9 cellular contexts compared by ENCODE assay signal in the genomic region with DNA sequence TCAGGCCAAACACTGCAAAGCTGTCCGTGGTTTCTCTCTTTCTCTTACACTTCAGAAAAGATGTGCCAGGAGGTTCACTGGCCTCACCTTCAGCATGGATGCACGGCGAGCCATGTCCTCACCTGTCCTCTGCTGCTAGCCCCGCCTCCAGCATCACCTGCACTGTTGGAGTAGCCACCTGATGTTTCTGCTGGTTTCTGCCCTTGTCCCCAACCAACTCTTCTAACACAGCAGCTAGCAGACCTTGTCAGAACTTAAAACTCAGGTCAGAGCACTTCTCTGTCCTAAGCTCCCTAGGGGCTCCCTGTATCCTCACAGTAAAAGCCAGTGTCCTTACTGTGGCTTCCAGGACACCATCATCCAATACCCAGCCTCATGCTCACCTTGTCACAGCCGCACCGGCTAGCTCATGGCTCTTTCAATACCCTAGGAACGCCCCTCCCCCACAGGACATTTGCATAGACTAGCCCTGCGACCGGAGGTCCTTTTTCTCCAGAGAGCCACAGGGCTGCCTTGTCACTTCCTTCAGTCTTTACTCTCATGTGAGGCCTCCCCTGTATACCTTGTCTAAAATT. TPM values are rescaled to one million over a fixed set of nuclear protein-coding genes. Genes with fewer than 3 reads are reported as not detected.
DNase-seq lines count a peak whose midpoint lies in the region; ATAC-seq and TF ChIP-seq lines count a peak whose summit lies in the region.
"Had no signal": no experiment of that assay in that cellular context is flagged by ENCODE, and none has a peak within 500 bp of the region (broad histone marks: within the 10 kb centered on the region; RNA-seq: fewer than 3 reads in every experiment).

No MANE protein-coding gene starts in this region.

- H3K27me3 ChIP-seq in hepatocyte: no peaks in the 10 kb centered on the region
- peaks cover 5% of the 10 kb centered on the region for H3K27me3 ChIP-seq in mammary epithelial cell (ENCODE audit: insufficient read depth, low read length)
- H3K27me3 ChIP-seq: body of pancreas had no signal

- no peaks in the 10 kb centered on the region for H3K79me2 ChIP-seq in hepatocyte
- no peaks in the 10 kb centered on the region for H3K79me2 ChIP-seq in mammary epithelial cell (ENCODE audit: insufficient read depth, low read length)

- H3K9me2 ChIP-seq in hepatocyte (replicated peaks; ENCODE audit: insufficient read depth): no peaks in the 10 kb centered on the region

- H3K4me1 ChIP-seq in hepatocyte (ENCODE audit: insufficient read depth): no peaks in the 10 kb centered on the region
- H3K4me1 ChIP-seq in mammary epithelial cell (ENCODE audit: insufficient read depth, low read length): no peaks in the 10 kb centered on the region
- H3K4me1 ChIP-seq: body of pancreas had no signal

- H3K9ac ChIP-seq in mammary epithelial cell (ENCODE audit: insufficient read depth, low read length): no peak overlapping the region

- DNase-seq in Kasumi-1 (lab: John Stamatoyannopoulos, UW): peak; percentile 42 to 43
- peak; percentile 53 for DNase-seq in hepatocyte (ENCODE audit: low spot score)
- no peak for DNase-seq in NCI-H1105 treated with DMSO at 0.1 percent for 48 hours (lab: John Stamatoyannopoulos, UW)
- DNase-seq in mammary epithelial cell: no peak
- no peak for DNase-seq in DMS153 (lab: John Stamatoyannopoulos, UW)
- no peak for DNase-seq in middle frontal gyrus (ENCODE audit: extremely low spot score, low spot score)

- in situ Hi-C loops in mammary epithelial cell (cut with MboI; ENCODE audit: low sequenced_read_pairs in 2 of 2): no loop called here

- no peak overlapping the region for H3K4me3 ChIP-seq in hepatocyte
- no peak overlapping the region for H3K4me3 ChIP-seq in mammary epithelial cell (replicated peaks in 1 of 3; ENCODE audit: insufficient read depth in 1 of 3, low read depth in 2 of 3, low read length in 3 of 3)
- H3K4me3 ChIP-seq: body of pancreas had no signal

- peak; percentile 13 for TF ChIP-seq POLR2A in GM18505 (IDR thresholded peaks at IDR 0.05; ENCODE audit: borderline replicate concordance, extremely low read depth, insufficient read depth, insufficient read length)

- BruUV-seq in mammary epithelial cell (replicated peaks; lab: Mats Ljungman, UMichigan): no TSS peak

- ATAC-seq in GM18505 (IDR thresholded peaks at IDR 0.05; ENCODE audit: unreplicated experiment): peak; percentile 53
- peak; percentile 74 for ATAC-seq in GM21723 (IDR thresholded peaks at IDR 0.05; ENCODE audit: unreplicated experiment)

- TF ChIP-seq CTCF in hepatocyte (IDR thresholded peaks at IDR 0.05; ENCODE audit: poor library complexity) (no peak), mammary epithelial cell (conservative IDR thresholded peaks at IDR 0.05 in 1 of 2, IDR thresholded peaks at IDR 0.05 in 1 of 2; ENCODE audit: extremely low read depth in 1 of 2, insufficient read depth in 1 of 2, low read depth in 1 of 2, low read length in 2 of 2) (no peak)

- no peaks in the 10 kb centered on the region for H3K36me3 ChIP-seq in hepatocyte (replicated peaks; ENCODE audit: insufficient read depth, low read depth)
- H3K36me3 ChIP-seq in mammary epithelial cell (ENCODE audit: insufficient read depth, low read length): no peaks in the 10 kb centered on the region

- H3K4me2 ChIP-seq in hepatocyte (no peak overlapping the region), mammary epithelial cell (ENCODE audit: insufficient read depth, low read depth, low read length) (no peak overlapping the region)

- intact Hi-C loops in mammary epithelial cell (cut with micrococcal nuclease): no loop called here

- 45% methylated on average over 9 of the region's 9 CpGs for WGBS in hepatocyte (ENCODE audit: low lambda C conversion rate, missing lambda C conversion rate)
- 64% methylated on average over 8 of the region's 9 CpGs for WGBS in mammary epithelial cell (ENCODE audit: low coverage, missing lambda C conversion rate)

- CTCF ChIA-PET in mammary epithelial cell (lab: Charles Lee; ENCODE audit: low non-redundant PET): no interaction called here

- H3K27ac ChIP-seq in hepatocyte (no peak overlapping the region), mammary epithelial cell (ENCODE audit: insufficient read depth, low read depth, low read length) (no peak overlapping the region)

- H2AFZ ChIP-seq in hepatocyte (no peak overlapping the region), mammary epithelial cell (ENCODE audit: low read depth, low read length) (no peak overlapping the region)

- no peaks in the 10 kb centered on the region for H3K9me3 ChIP-seq in hepatocyte (ENCODE audit: low read depth)
- no peaks in the 10 kb centered on the region for H3K9me3 ChIP-seq in mammary epithelial cell (replicated peaks; ENCODE audit: insufficient read depth, low read length)
- H3K9me3 ChIP-seq: body of pancreas had no signal

- dilution Hi-C loops in mammary epithelial cell (cut with HindIII; ENCODE audit: low sequenced_read_pairs): no loop called here

- H4K20me1 ChIP-seq in hepatocyte (ENCODE audit: insufficient read depth, poor library complexity, severe bottlenecking) (no peaks in the 10 kb centered on the region), mammary epithelial cell (ENCODE audit: insufficient read depth, low read length) (no peaks in the 10 kb centered on the region)

RNA-seq across cellular contexts. Expression of a gene that starts 15.2 kb away (rescaled TPM):
- 1.1 and 2.2 TPM in 2 replicates for total RNA-seq in hepatocyte
- 1.1 and 1.3 TPM in 2 replicates for polyA plus RNA-seq in hepatocyte
- total RNA-seq in mammary epithelial cell: under 1 TPM in 1 of 2 donors, not detected in 1; under 0.01 TPM
- polyA plus RNA-seq in mammary epithelial cell: 0.01 TPM
- polyA minus RNA-seq in mammary epithelial cell: not detected

RNA-seq across cellular contexts. Expression of a gene that starts 52.3 kb away (rescaled TPM):
- total RNA-seq in hepatocyte (not detected in 2 replicates), mammary epithelial cell (under 1 TPM; 0.17 to 0.47 TPM)
- polyA plus RNA-seq in hepatocyte (not detected in 2 replicates), mammary epithelial cell (0.41 TPM)
- not detected for polyA minus RNA-seq in mammary epithelial cell
- total RNA-seq: body of pancreas had no signal

Comparison
In these comparisons a context has a peak if more than half of its experiments do, and no peak if none do; other contexts are left out.
1. DNase-seq: peak in Kasumi-1 (2 of 2) and hepatocyte (single experiment); none in NCI-H1105 treated with DMSO at 0.1 percent for 48 hours (single experiment), mammary epithelial cell (single experiment), DMS153 (single experiment) and middle frontal gyrus (single experiment).